ENCODE assay signal across 8 cellular contexts in genomic region chr18:5422626-5423025, GRCh38.
"Had no signal": no experiment of that assay in that cellular context is flagged by ENCODE, and none has a peak within 500 bp of the region (broad histone marks: within the 10 kb centered on the region; RNA-seq: fewer than 3 reads in every experiment).

No MANE protein-coding gene starts in this region.

- ATAC-seq: HCT116 had no signal

- DNase-seq: GM23248, GOT3, H7, HFFc6, KBM-7 had no signal

- H3K4me3 ChIP-seq: GM23248, HAP-1 had no signal

- H3K27ac ChIP-seq: GM23248, KMS-11 had no signal
